Comparison of ENCODE assay signal across 8 cellular contexts in the genomic region with DNA sequence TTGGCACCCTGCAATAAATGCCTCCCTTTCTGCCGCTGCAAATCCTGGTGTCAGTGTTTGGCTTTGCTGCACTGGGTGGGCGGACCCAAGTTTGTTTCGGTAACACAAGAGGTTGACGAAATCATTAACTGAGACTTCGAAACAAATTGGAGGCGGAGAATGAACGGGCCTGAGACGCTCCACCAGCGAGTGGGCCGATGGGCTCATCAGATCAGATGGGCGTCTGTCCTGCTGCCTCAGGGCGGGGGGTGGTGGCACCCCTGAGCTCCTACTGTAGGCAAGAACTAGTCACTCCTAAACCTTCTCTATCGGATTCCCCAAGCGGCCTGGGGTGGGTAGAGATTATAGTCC. TPM values are rescaled to one million over a fixed set of nuclear protein-coding genes. Genes with fewer than 3 reads are reported as not detected.
DNase-seq lines count a peak whose midpoint lies in the region; ATAC-seq, FAIRE-seq and TF ChIP-seq lines count a peak whose summit lies in the region.

No MANE protein-coding gene starts in this region.

- H3K4me3 ChIP-seq in GM12878 (peak overlapping the region; percentile 64), spleen (peak overlapping the region; percentile 52 to 95 (median 70))

- no TSS peak for BruUV-seq in GM12878 (replicated peaks; lab: Mats Ljungman, UMichigan)

- CTCF ChIA-PET in GM12878 (lab: Yijun Ruan, JAX): interaction anchor here (1.0 to 5.7 kb wide), 3 partner anchors 18 to 145 kb away, joined by 3 to 38 read pairs (median 11); no protein-coding TSS in a partner anchor

- H3K27ac ChIP-seq in GM12878 (ENCODE audit: control insufficient read depth, insufficient read depth) (no peak overlapping the region), spleen (peak overlapping the region; percentile 70 to 89 (median 86))

- POLR2A ChIA-PET in GM12878 (lab: Charles Lee): no interaction called here

- RAD21 ChIA-PET in GM12878 (lab: Charles Lee; ENCODE audit: unreplicated experiment): interaction anchor here (1.0 kb wide), 1 partner anchor 26 kb away, joined by 3 read pairs; no protein-coding TSS in a partner anchor

- peaks cover 13 to 22% (median 18%) of the 10 kb centered on the region in 3 donors for H3K27me3 Mint-ChIP-seq in CD14-positive monocyte (ENCODE audit: low read depth in 3 of 3)

- peak overlapping the region in 5 of 7 donors; percentile 4 to 78 (median 63) for H3K27ac Mint-ChIP-seq in CD14-positive monocyte

- peak; percentile 84 for FAIRE-seq in GM12878 (lab: Jason Lieb, UNC)

- no peaks in the 10 kb centered on the region for H3K9me3 ChIP-seq in GM12878 (replicated peaks; ENCODE audit: control insufficient read depth, insufficient read depth, low read length)
- H3K9me3 ChIP-seq in spleen: peaks cover 0 to 8% (median 0%) of the 10 kb centered on the region in 8 donors

- H3K9me3 Mint-ChIP-seq in CD14-positive monocyte: peaks cover 2 to 12% (median 8%) of the 10 kb centered on the region in 7 donors

- H3K27me3 ChIP-seq in GM12878 (replicated peaks in 1 of 2; ENCODE audit: control insufficient read depth in 2 of 2, insufficient read depth in 2 of 2, low read length in 1 of 2) (peaks cover 0 to 1% of the 10 kb centered on the region in 2 experiments; a peak in 2 of 4 replicates), spleen (replicated peaks in 1 of 7) (no peaks in the 10 kb centered on the region)

- H3K4me1 ChIP-seq in GM12878 (ENCODE audit: control insufficient read depth, insufficient read depth, low read length) (peaks cover 6% of the 10 kb centered on the region), spleen (peaks cover 0 to 31% (median 19%) of the 10 kb centered on the region in 6 donors)

- TF ChIP-seq RAD21 in GM12878 (IDR thresholded peaks at IDR 0.05; ENCODE audit: insufficient read depth, low read depth, low read length): no peak

- no peaks in the 10 kb centered on the region for H3K79me2 ChIP-seq in GM12878 (ENCODE audit: control insufficient read depth, insufficient read depth, low read length)

- SMC1A ChIA-PET in GM12878 (lab: Charles Lee; ENCODE audit: uncharacterized antibody, unreplicated experiment): interaction anchor here (0.9 to 1.7 kb wide), 2 partner anchors 18 to 147 kb away, joined by 3 to 4 read pairs; no protein-coding TSS in a partner anchor

- H2AFZ ChIP-seq in GM12878 (ENCODE audit: control insufficient read depth, low read depth, low read length): peak overlapping the region; percentile 96

- H3K4me3 Mint-ChIP-seq in CD14-positive monocyte: peak overlapping the region; percentile 89 to 96

- in situ Hi-C loops in GM12878 (cut with MboI): no loop called here

- ATAC-seq in HG03432 (IDR thresholded peaks at IDR 0.05; ENCODE audit: unreplicated experiment): peak; percentile 7
- peak; percentile 16 for ATAC-seq in GM12878
- no peak for ATAC-seq in GM18858 (IDR thresholded peaks at IDR 0.05; ENCODE audit: unreplicated experiment)

- H3K36me3 ChIP-seq in GM12878 (ENCODE audit: control insufficient read depth in 2 of 2, insufficient read depth in 2 of 2, low read length in 1 of 2) (no peaks in the 10 kb centered on the region), spleen (no peaks in the 10 kb centered on the region)

- peak overlapping the region; percentile 72 for H3K9ac ChIP-seq in GM12878 (ENCODE audit: control insufficient read depth, insufficient read depth, low read length)

- TF ChIP-seq CTCF in CD14-positive monocyte (IDR thresholded peaks at IDR 0.05) (no peak), GM12878 (IDR thresholded peaks at IDR 0.05 in 2 of 3, conservative IDR thresholded peaks at IDR 0.05 in 1 of 3; ENCODE audit: control insufficient read depth in 2 of 3, extremely low read depth in 1 of 3, insufficient read depth in 1 of 3, low read depth in 3 of 3, low read length in 3 of 3) (no peak), spleen (IDR thresholded peaks at IDR 0.05 in 8 of 11, conservative IDR thresholded peaks at IDR 0.05 in 3 of 11) (no peak)

- H3K4me2 ChIP-seq in GM12878 (ENCODE audit: control insufficient read depth, insufficient read depth): peak overlapping the region; percentile 98

- H3K36me3 Mint-ChIP-seq in CD14-positive monocyte: no peaks in the 10 kb centered on the region

- TF ChIP-seq EP300 in GM12878 (IDR thresholded peaks at IDR 0.05; ENCODE audit: borderline replicate concordance in 1 of 2, control insufficient read depth in 1 of 2, low read depth in 2 of 2, low read length in 2 of 2): no peak

- peaks cover 12% of the 10 kb centered on the region for H3K4me1 Mint-ChIP-seq in CD14-positive monocyte

- H4K20me1 ChIP-seq in GM12878 (ENCODE audit: control insufficient read depth, insufficient read depth): no peaks in the 10 kb centered on the region

- no peak for DNase-seq in CD14-positive monocyte (ENCODE audit: low spot score)
- DNase-seq in GM12878 (ENCODE audit: low read depth, low spot score): no peak
- peak; percentile 16 for DNase-seq in inferior parietal cortex (ENCODE audit: extremely low spot score)
- no peak for DNase-seq in spleen
- DNase-seq in NCI-H774 (lab: John Stamatoyannopoulos, UW): no peak
- no peak for DNase-seq in epidermal melanocyte (ENCODE audit: insufficient read length, low spot score)

- WGBS in GM12878 (ENCODE audit: insufficient coverage, insufficient replicate concordance, low lambda C conversion rate, missing lambda C conversion rate): 15% methylated on average over 14 of the region's 14 CpGs
- 22 to 36% (median 28%) methylated on average over 12 to 14 of the region's 14 CpGs for WGBS in spleen, 5 donors

- no peak for TF ChIP-seq POLR2A in GM12878 (IDR thresholded peaks at IDR 0.05; ENCODE audit: low read depth, low read length)
- no peak for TF ChIP-seq POLR2A in spleen (IDR thresholded peaks at IDR 0.05)

- intact Hi-C loops in CD14-positive monocyte (cut with micrococcal nuclease) (loop anchor here in 1 of 2 donors (2.0 kb wide), 1 partner anchor 19 kb away; no protein-coding TSS in a partner anchor), GM12878 (cut with micrococcal nuclease; ENCODE audit: unreplicated experiment) (loop anchor here (1.0 kb wide), 1 partner anchor 19 kb away; no protein-coding TSS in a partner anchor), spleen (cut with DNase I; ENCODE audit: low total_unique reads) (no loop called here)

RNA-seq across cellular contexts. Expression of gene CAPN5, which starts 0.9 kb away (rescaled TPM):
- under 1 TPM; 0.28 to 0.62 TPM for polyA plus RNA-seq in CD14-positive monocyte
- total RNA-seq in GM12878 (2013; cell fraction: nucleolus; rRNA removed): 0.15 and 0.17 TPM in 2 replicates
- total RNA-seq in GM12878 (2014; rRNA removed): 0.11 TPM in 1 of 2 replicates, not detected in the other
- total RNA-seq in GM12878 (2014; rRNA removed; fragmentation: Illumina TruSeq; extraction: Trizol): not detected in 2 replicates
- 0.19 and 0.33 TPM in 2 replicates for total RNA-seq in GM12878 (2021)
- polyA plus RNA-seq in GM12878 (2011; ENCODE audit: low read depth): 0.08 TPM
- 0.06 and 0.07 TPM in 2 replicates for polyA plus RNA-seq in GM12878 (2011; rRNA removed)
- 0.10 and 0.15 TPM in 2 replicates for polyA plus RNA-seq in GM12878 (2011; cell fraction: cytosol; rRNA removed)
- polyA plus RNA-seq in GM12878 (2011; cell fraction: nucleus; rRNA removed): 0.27 and 0.31 TPM in 2 replicates
- polyA plus RNA-seq in GM12878 (2012): 0.20 and 0.27 TPM in 2 replicates
- polyA plus RNA-seq in GM12878 (2014; fragmentation: Illumina TruSeq; extraction: Trizol): 0.07 and 0.19 TPM in 2 replicates
- under 1 TPM in 1 of 2 experiments, not detected in 1; 0.02 TPM for polyA plus RNA-seq in GM12878 (2014; fragmentation: Nextera tagmentation; extraction: Ambion mirVana)
- polyA plus RNA-seq in GM12878 (2014; rRNA removed): 0.10 TPM in 1 of 2 replicates, not detected in the other
- under 1 TPM; 0.04 TPM for polyA plus RNA-seq in GM12878 (2016; fragmentation: Nextera tagmentation; extraction: Ambion mirVana)
- polyA minus RNA-seq in GM12878 (2011; rRNA and poly(A)+ RNA removed): 0.57 TPM in 1 of 2 replicates, not detected in the other
- polyA minus RNA-seq in GM12878 (2011; cell fraction: cytosol; rRNA and poly(A)+ RNA removed): not detected in 2 replicates
- 0.19 TPM in 1 of 2 replicates, not detected in the other for polyA minus RNA-seq in GM12878 (2011; cell fraction: nucleus; rRNA and poly(A)+ RNA removed)
- total RNA-seq in spleen: 1 to 10 TPM; 3.5 to 9.2 (median 8.0) TPM
- 1 to 10 TPM in 1 of 3 donors, under 1 TPM in 2; 0.80 to 2.4 (median 0.96) TPM for polyA plus RNA-seq in spleen

RNA-seq across cellular contexts. Expression of gene B3GNT6, which starts 31.7 kb away (rescaled TPM):
- polyA plus RNA-seq in CD14-positive monocyte (not detected), GM12878 (2011; rRNA removed) (not detected in 2 replicates), GM12878 (2014; fragmentation: Illumina TruSeq; extraction: Trizol) (not detected in 2 replicates), GM12878 (2014; fragmentation: Nextera tagmentation; extraction: Ambion mirVana) (not detected), GM12878 (2014; rRNA removed) (not detected in 2 replicates), GM12878 (2016; fragmentation: Nextera tagmentation; extraction: Ambion mirVana) (not detected), spleen (not detected)
- total RNA-seq in GM12878 (2013; cell fraction: nucleolus; rRNA removed): not detected in 2 replicates
- total RNA-seq in GM12878 (2014; rRNA removed) (not detected in 2 replicates), GM12878 (2014; rRNA removed; fragmentation: Illumina TruSeq; extraction: Trizol) (not detected in 2 replicates), GM12878 (2021) (not detected in 2 replicates), spleen (not detected)
- not detected for polyA plus RNA-seq in GM12878 (2011; ENCODE audit: low read depth)
- polyA plus RNA-seq in GM12878 (2011; cell fraction: cytosol; rRNA removed): not detected in 2 replicates
- not detected in 2 replicates for polyA plus RNA-seq in GM12878 (2011; cell fraction: nucleus; rRNA removed)
- not detected in 2 replicates for polyA plus RNA-seq in GM12878 (2012)
- not detected in 2 replicates for polyA minus RNA-seq in GM12878 (2011; rRNA and poly(A)+ RNA removed)
- not detected in 2 replicates for polyA minus RNA-seq in GM12878 (2011; cell fraction: cytosol; rRNA and poly(A)+ RNA removed)
- not detected in 2 replicates for polyA minus RNA-seq in GM12878 (2011; cell fraction: nucleus; rRNA and poly(A)+ RNA removed)

RNA-seq across cellular contexts. Expression of gene OMP, which starts 36.8 kb away (rescaled TPM):
- polyA plus RNA-seq in CD14-positive monocyte: not detected
- not detected in 2 replicates for total RNA-seq in GM12878 (2013; cell fraction: nucleolus; rRNA removed)
- not detected in 2 replicates for total RNA-seq in GM12878 (2014; rRNA removed)
- total RNA-seq in GM12878 (2014; rRNA removed; fragmentation: Illumina TruSeq; extraction: Trizol): not detected in 2 replicates
- total RNA-seq in GM12878 (2021): not detected in 2 replicates
- not detected for polyA plus RNA-seq in GM12878 (2011; ENCODE audit: low read depth)
- polyA plus RNA-seq in GM12878 (2011; rRNA removed): not detected in 2 replicates
- polyA plus RNA-seq in GM12878 (2011; cell fraction: cytosol; rRNA removed): not detected in 2 replicates
- 0.34 TPM in 1 of 2 replicates, not detected in the other for polyA plus RNA-seq in GM12878 (2011; cell fraction: nucleus; rRNA removed)
- polyA plus RNA-seq in GM12878 (2012): not detected in 2 replicates
- not detected in 2 replicates for polyA plus RNA-seq in GM12878 (2014; fragmentation: Illumina TruSeq; extraction: Trizol)
- polyA plus RNA-seq in GM12878 (2014; fragmentation: Nextera tagmentation; extraction: Ambion mirVana): not detected
- not detected in 2 replicates for polyA plus RNA-seq in GM12878 (2014; rRNA removed)
- not detected for polyA plus RNA-seq in GM12878 (2016; fragmentation: Nextera tagmentation; extraction: Ambion mirVana)
- polyA minus RNA-seq in GM12878 (2011; rRNA and poly(A)+ RNA removed): not detected in 2 replicates
- polyA minus RNA-seq in GM12878 (2011; cell fraction: cytosol; rRNA and poly(A)+ RNA removed): not detected in 2 replicates
- not detected in 2 replicates for polyA minus RNA-seq in GM12878 (2011; cell fraction: nucleus; rRNA and poly(A)+ RNA removed)
- under 1 TPM in 1 of 7 donors, not detected in 6; 0.64 TPM for total RNA-seq in spleen
- polyA plus RNA-seq in spleen: under 1 TPM in 1 of 3 donors, not detected in 2; 0.51 TPM
